Comparison of ENCODE assay signal across 1 cellular context in the genomic region with DNA sequence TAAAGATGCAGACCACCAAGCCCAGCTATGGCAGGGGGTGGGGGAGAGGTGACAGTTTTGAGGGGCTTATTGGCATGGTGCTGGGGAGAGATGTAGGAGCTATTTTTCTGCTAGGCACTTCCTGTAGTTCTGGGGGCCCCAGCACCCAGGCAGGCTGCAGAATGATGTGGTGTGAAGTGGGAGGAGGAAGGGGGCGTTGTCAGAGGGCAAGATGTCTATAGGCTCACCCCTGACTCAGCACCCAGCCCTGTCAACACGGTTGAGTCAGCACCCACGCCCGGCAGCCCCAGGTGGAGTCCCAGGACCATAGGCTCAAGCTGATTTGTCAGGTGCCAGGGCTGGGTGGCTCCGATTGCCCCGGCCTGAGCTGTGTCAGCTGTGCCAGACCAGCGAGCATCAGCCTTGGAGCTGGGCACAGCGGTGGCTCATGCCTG.
TF ChIP-seq lines count a peak whose summit lies in the region.

No MANE protein-coding gene starts in this region.

TF ChIP-seq in H1, 55 proteins besides CTCF, POLR2A, EP300 and RAD21 (continued from another document):
- TF ChIP-seq BACH1 (IDR thresholded peaks at IDR 0.05; ENCODE audit: low read length) (peak; percentile 81), POLR2AphosphoS5 (IDR thresholded peaks at IDR 0.05; ENCODE audit: low read depth, low read length) (no peak)
